In genomic region chr16:88977028-88977844, GRCh38 we compare ENCODE assay signal across 1 cellular context.
TF ChIP-seq lines count a peak whose summit lies in the region.

Gene CBFA2T3 (minus strand): TSS chr16:88977207. CDS start chr16:88976807, 400 bp downstream.

TF ChIP-seq in K562, 482 proteins besides CTCF, POLR2A, EP300 and RAD21 (continued from another document and continues in another):
- TF ChIP-seq MNT (conservative IDR thresholded peaks at IDR 0.05) (peak; percentile 69 to 87), ZNF324 (CRISPR knock-in tag; IDR thresholded peaks at IDR 0.05) (0 out of 2 replicates have a peak, but pooled peaks have one; percentile 26), ZNF436 (CRISPR knock-in tag; IDR thresholded peaks at IDR 0.05) (no peak), RNF219 (CRISPR knock-in tag; IDR thresholded peaks at IDR 0.05) (no peak), CTBP1 (IDR thresholded peaks at IDR 0.05; ENCODE audit: borderline replicate concordance) (0 out of 2 replicates have a peak, but pooled peaks have one; percentile 19), ZBTB11 (CRISPR knock-in tag; IDR thresholded peaks at IDR 0.05) (peak in 1 of 3 experiments; percentile 87; a peak in 2 of 6 replicates), BHLHE40 (IDR thresholded peaks at IDR 0.05; ENCODE audit: low read length) (peak; percentile 59; the same call in 1 of the 2 replicates), CREB3L1 (IDR thresholded peaks at IDR 0.05; ENCODE audit: borderline replicate concordance, low read depth) (peak; percentile 58; the same call in 1 of the 2 replicates), CHAMP1 (IDR thresholded peaks at IDR 0.05) (no peak), HDAC1 (IDR thresholded peaks at IDR 0.05) (peak in 1 of 2 experiments; percentile 73; a peak in 2 of 4 replicates), MITF (IDR thresholded peaks at IDR 0.05) (0 out of 2 replicates have a peak, but pooled peaks have one; percentile 68), MAFK (IDR thresholded peaks at IDR 0.05; ENCODE audit: low read length) (no peak), BDP1 (IDR thresholded peaks at IDR 0.05; ENCODE audit: insufficient read depth, insufficient read length) (no peak), POLR2H (tag; IDR thresholded peaks at IDR 0.05; ENCODE audit: low read depth) (peak; percentile 60), MYNN (IDR thresholded peaks at IDR 0.05) (peak; percentile 69; the same call in 1 of the 2 replicates), MYNN (CRISPR knock-in tag; IDR thresholded peaks at IDR 0.05) (no peak), BCLAF1 (IDR thresholded peaks at IDR 0.05; ENCODE audit: borderline replicate concordance in 1 of 2, control insufficient read depth in 1 of 2, low read depth in 2 of 2, low read length in 1 of 2) (no peak), PCBP1 (IDR thresholded peaks at IDR 0.05; ENCODE audit: low read depth, low read length, poor library complexity, severe bottlenecking) (peak; percentile 95), NR2C2 (CRISPR knock-in tag; IDR thresholded peaks at IDR 0.05) (peak; percentile 39; the same call in 1 of the 2 replicates), NR2C2 (tag; IDR thresholded peaks at IDR 0.05) (peak; percentile 85), ZNF609 (CRISPR knock-in tag; IDR thresholded peaks at IDR 0.05; ENCODE audit: borderline replicate concordance) (no peak), CEBPB (tag; IDR thresholded peaks at IDR 0.05) (no peak), ZNF699 (CRISPR knock-in tag; IDR thresholded peaks at IDR 0.05; ENCODE audit: insufficient replicate concordance) (no peak), CREB1 (IDR thresholded peaks at IDR 0.05) (no peak), CREB1 (CRISPR knock-in tag; IDR thresholded peaks at IDR 0.05) (peak; percentile 21; the same call in 1 of the 2 replicates), MTA2 (IDR thresholded peaks at IDR 0.05; ENCODE audit: low read depth) (peak; percentile 68), FOXJ2 (tag; IDR thresholded peaks at IDR 0.05) (no peak), THRA (IDR thresholded peaks at IDR 0.05) (no peak), ZNF23 (CRISPR knock-in tag; IDR thresholded peaks at IDR 0.05) (no peak), BCL6 (CRISPR knock-in tag; IDR thresholded peaks at IDR 0.05) (no peak), SREBF2 (CRISPR knock-in tag; IDR thresholded peaks at IDR 0.05) (no peak), E2F5 (CRISPR knock-in tag; IDR thresholded peaks at IDR 0.05) (no peak), HEY1 (CRISPR knock-in tag; IDR thresholded peaks at IDR 0.05; ENCODE audit: borderline replicate concordance) (0 out of 2 replicates have a peak, but pooled peaks have one; percentile 12)
